Comparison of ENCODE assay signal across 15 cellular contexts in genomic region chr17:74148446-74148845, GRCh38.
"Had no signal": no experiment of that assay in that cellular context is flagged by ENCODE, and none has a peak within 500 bp of the region (broad histone marks: within the 10 kb centered on the region; RNA-seq: fewer than 3 reads in every experiment).

No MANE protein-coding gene starts in this region.

- H3K4me1 ChIP-seq: heart left ventricle, right atrium auricular region, thyroid gland had no signal

- H3K27ac ChIP-seq: heart left ventricle, ovary, right atrium auricular region, sigmoid colon, skin epidermis, thyroid gland had no signal

- H3K36me3 Mint-ChIP-seq: type B pancreatic cell had no signal

- DNase-seq: foreskin melanocyte; hippocampal formation; kidney glomerular epithelial cell; mammary epithelial cell; mucosa of descending colon; naive thymus-derived CD8-positive, alpha-beta T cell; ovary; sigmoid colon; stimulated activated CD4-positive, alpha-beta T cell treated with anti-CD3 and anti-CD28 coated beads, Interleukin-12 subunit alpha, Interleukin-12 subunit beta, amount 100 ng/mL, for 4 hours; stimulated activated naive CD4-positive, alpha-beta T cell treated with Interleukin-2 at 50 U/mL for 16 hours; thyroid gland had no signal

- H3K27ac Mint-ChIP-seq: type B pancreatic cell had no signal

- H3K36me3 ChIP-seq: heart left ventricle, ovary, right atrium auricular region, sigmoid colon, thyroid gland had no signal

- H3K4me3 Mint-ChIP-seq: naive thymus-derived CD8-positive, alpha-beta T cell; type B pancreatic cell had no signal

- H3K4me1 Mint-ChIP-seq: naive thymus-derived CD8-positive, alpha-beta T cell had no signal

- H3K27me3 ChIP-seq: ovary, right atrium auricular region, thyroid gland had no signal

- H3K4me3 ChIP-seq: heart left ventricle, mucosa of descending colon, ovary, right atrium auricular region, sigmoid colon, skin epidermis, thyroid gland had no signal

- H3K9me3 ChIP-seq: thyroid gland had no signal
